Comparison of ENCODE assay signal across 17 cellular contexts in the genomic region with DNA sequence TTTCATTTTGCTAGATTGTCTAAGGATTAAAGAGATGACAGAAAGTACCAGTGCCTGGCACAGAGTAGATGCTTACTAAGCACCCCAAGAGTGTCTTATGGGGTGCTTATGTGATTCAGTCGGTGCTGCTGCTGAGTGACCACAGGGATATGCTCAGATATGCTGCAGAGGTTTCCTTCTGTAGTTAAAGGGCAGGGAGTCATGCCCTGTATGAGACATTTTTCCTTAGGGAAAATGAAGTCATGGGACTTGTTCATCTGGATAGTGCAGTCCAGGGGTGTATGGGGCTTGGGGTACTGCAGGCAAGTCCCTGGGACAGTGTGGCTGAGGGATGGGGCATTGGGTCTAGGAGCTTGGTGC. TPM values are rescaled to one million over a fixed set of nuclear protein-coding genes. Genes with fewer than 3 reads are reported as not detected.
DNase-seq lines count a peak whose midpoint lies in the region; ATAC-seq and TF ChIP-seq lines count a peak whose summit lies in the region.
"Had no signal": no experiment of that assay in that cellular context is flagged by ENCODE, and none has a peak within 500 bp of the region (broad histone marks: within the 10 kb centered on the region; RNA-seq: fewer than 3 reads in every experiment).

No MANE protein-coding gene starts in this region.

- H3K4me1 Mint-ChIP-seq in dendritic cell treated with granulocyte-macrophage colony-stimulating factor and Interleukin-4, amounts not matched to agents 40 ng/mL and 50 ng/mL, for 4 days (ENCODE audit: low read depth), result peaks cover 81% of the 10 kb centered on the region

- no peak overlapping the region for H3K4me3 Mint-ChIP-seq in dendritic cell treated with granulocyte-macrophage colony-stimulating factor and Interleukin-4, amounts not matched to agents 40 ng/mL and 50 ng/mL, for 4 days
- H3K4me3 Mint-ChIP-seq: activated T-cell treated with anti-CD3 and anti-CD28 coated beads, Interleukin-2, amount 50 U/mL, for 24 hours; stimulated activated naive CD8-positive, alpha-beta T cell treated with anti-CD3 and anti-CD28 coated beads, Interleukin-15, Interleukin-2, amounts not matched to agents 100 ng/mL and 50 ng/mL, for 24 hours had no signal

- no peaks in the 10 kb centered on the region for H3K27me3 ChIP-seq in GM23248 (replicated peaks; ENCODE audit: insufficient read depth)
- H3K27me3 ChIP-seq in Panc1 (ENCODE audit: control insufficient read depth, insufficient read depth, low read length), result no peaks in the 10 kb centered on the region
- peaks cover 21% of the 10 kb centered on the region for H3K27me3 ChIP-seq in skeletal muscle satellite cell (ENCODE audit: control insufficient read depth, insufficient read depth, low read length)
- H3K27me3 ChIP-seq: uterus had no signal

- H3K9me2 ChIP-seq in GM23248 (ENCODE audit: insufficient read depth), result no peaks in the 10 kb centered on the region

- CTCF ChIA-PET in Panc1 (lab: Charles Lee), result interaction anchor here (0.6 kb wide), 2 partner anchors 9 to 78 kb away, joined by 3 read pairs; no protein-coding TSS in a partner anchor

- POLR2A ChIA-PET in Panc1 (lab: Charles Lee), result interaction anchor here (0.6 kb wide), 1 partner anchor 9 kb away, joined by 6 read pairs; no protein-coding TSS in a partner anchor

- in situ Hi-C loops in GM23248 (cut with MboI), result no loop called here
- in situ Hi-C loops in Panc1 (cut with HindIII; ENCODE audit: low pct_unique_long_range_greater_than_20kb, low sequenced_read_pairs), result no loop called here

- no peak overlapping the region for H2AFZ ChIP-seq in GM23248

- H3K79me2 ChIP-seq in GM23248 (ENCODE audit: insufficient read depth), result no peaks in the 10 kb centered on the region

- H3K27ac Mint-ChIP-seq in dendritic cell treated with granulocyte-macrophage colony-stimulating factor and Interleukin-4, amounts not matched to agents 40 ng/mL and 50 ng/mL, for 4 days, result peak overlapping the region; percentile 95
- H3K27ac Mint-ChIP-seq: activated T-cell treated with anti-CD3 and anti-CD28 coated beads, Interleukin-2, amount 50 U/mL, for 24 hours; stimulated activated naive CD8-positive, alpha-beta T cell treated with anti-CD3 and anti-CD28 coated beads, Interleukin-15, Interleukin-2, amounts not matched to agents 100 ng/mL and 50 ng/mL, for 24 hours had no signal

- no peak for TF ChIP-seq CTCF in Panc1 (IDR thresholded peaks at IDR 0.05)

- no peaks in the 10 kb centered on the region for H4K20me1 ChIP-seq in GM23248 (ENCODE audit: insufficient read depth)

- 0% methylated on average over 1 of the region's 1 CpG for WGBS in GM23248 (ENCODE audit: low coverage in 1 of 2, low lambda C conversion rate in 2 of 2, missing lambda C conversion rate in 2 of 2), 2 experiments

- no peaks in the 10 kb centered on the region for H3K36me3 Mint-ChIP-seq in dendritic cell treated with granulocyte-macrophage colony-stimulating factor and Interleukin-4, amounts not matched to agents 40 ng/mL and 50 ng/mL, for 4 days (ENCODE audit: low read depth)

- H3F3A ChIP-seq in GM23248 (ENCODE audit: insufficient read depth), result peaks cover 32% of the 10 kb centered on the region

- peaks cover 48% of the 10 kb centered on the region for H3K4me1 ChIP-seq in GM23248 (ENCODE audit: insufficient read depth)
- H3K4me1 ChIP-seq in Panc1 (ENCODE audit: control insufficient read depth, insufficient read depth, low read length), result peaks cover 84% of the 10 kb centered on the region
- peaks cover 33% of the 10 kb centered on the region for H3K4me1 ChIP-seq in skeletal muscle satellite cell (ENCODE audit: control insufficient read depth, insufficient read depth, low read length)
- H3K4me1 ChIP-seq: uterus had no signal

- intact Hi-C loops in Panc1 (cut with micrococcal nuclease; ENCODE audit: unreplicated experiment), result no loop called here
- intact Hi-C loops in dendritic cell treated with granulocyte-macrophage colony-stimulating factor and Interleukin-4, amounts not matched to agents 40 ng/mL and 50 ng/mL, for 4 days (cut with micrococcal nuclease), result no loop called here

- no peaks in the 10 kb centered on the region for H3K9me3 Mint-ChIP-seq in dendritic cell treated with granulocyte-macrophage colony-stimulating factor and Interleukin-4, amounts not matched to agents 40 ng/mL and 50 ng/mL, for 4 days
- H3K9me3 Mint-ChIP-seq: activated T-cell treated with anti-CD3 and anti-CD28 coated beads, Interleukin-2, amount 50 U/mL, for 24 hours; CD8-positive, alpha-beta memory T cell; stimulated activated naive CD8-positive, alpha-beta T cell treated with anti-CD3 and anti-CD28 coated beads, Interleukin-15, Interleukin-2, amounts not matched to agents 100 ng/mL and 50 ng/mL, for 24 hours had no signal

- DNase-seq in GM23248 (no peak), Panc1 (ENCODE audit: low read depth, low spot score) (no peak)
- no peak for DNase-seq in activated naive CD4-positive, alpha-beta T cell treated with Interleukin-2 at 50 U/mL for 16 hours
- DNase-seq: activated CD4-positive, alpha-beta T cell treated with anti-CD3 and anti-CD28 coated beads for 48 hours; activated T-cell treated with anti-CD3 and anti-CD28 coated beads, Interleukin-2, amount 50 U/mL, for 24 hours; CD8-positive, alpha-beta memory T cell; cerebellar nuclear complex; kidney; NCI-H187; NCI-H510A; posterior cingulate gyrus; uterus had no signal

- no TSS peak for BruUV-seq in Panc1 (replicated peaks; lab: Mats Ljungman, UMichigan)

- H3K9ac ChIP-seq in GM23248 (peak overlapping the region; percentile 14), skeletal muscle satellite cell (ENCODE audit: low read depth, low read length) (no peak overlapping the region)

- H3K4me3 ChIP-seq in GM23248 (no peak overlapping the region), Panc1 (ENCODE audit: low read depth in 2 of 2, low read length in 2 of 2) (no peak overlapping the region), skeletal muscle satellite cell (ENCODE audit: low read length) (no peak overlapping the region)
- H3K4me3 ChIP-seq: uterus had no signal

- peaks cover 6% of the 10 kb centered on the region for H3K27me3 Mint-ChIP-seq in dendritic cell treated with granulocyte-macrophage colony-stimulating factor and Interleukin-4, amounts not matched to agents 40 ng/mL and 50 ng/mL, for 4 days

- H3K9me3 ChIP-seq in GM23248 (ENCODE audit: low read depth), result no peaks in the 10 kb centered on the region
- H3K9me3 ChIP-seq in Panc1 (ENCODE audit: control insufficient read depth, insufficient read depth, low read depth, low read length), result no peaks in the 10 kb centered on the region
- no peaks in the 10 kb centered on the region for H3K9me3 ChIP-seq in skeletal muscle satellite cell (replicated peaks; ENCODE audit: low read length)
- H3K9me3 ChIP-seq: uterus had no signal

- no peaks in the 10 kb centered on the region for H3K36me3 ChIP-seq in GM23248 (ENCODE audit: low read depth)
- no peaks in the 10 kb centered on the region for H3K36me3 ChIP-seq in Panc1 (ENCODE audit: control insufficient read depth, insufficient read depth, low read length)
- no peaks in the 10 kb centered on the region for H3K36me3 ChIP-seq in skeletal muscle satellite cell (ENCODE audit: insufficient read depth, low read length)
- H3K36me3 ChIP-seq: uterus had no signal

- H3K4me2 ChIP-seq in GM23248 (ENCODE audit: unreplicated experiment) (peak overlapping the region; percentile 49), skeletal muscle satellite cell (ENCODE audit: low read length) (peak overlapping the region; percentile 58)

- ATAC-seq in Panc1 (peak; percentile 7; the same call in 1 of the 2 replicates), GM21825 (IDR thresholded peaks at IDR 0.05; ENCODE audit: unreplicated experiment) (no peak)
- no peak for ATAC-seq in activated CD4-positive, CD25-positive, alpha-beta regulatory T cell treated with anti-CD3 and anti-CD28 coated beads, Interleukin-2, amount 50 U/mL, for 24 hours

- H3K27ac ChIP-seq in GM23248 (peak overlapping the region; percentile 73), Panc1 (ENCODE audit: low read length) (peak overlapping the region; percentile 86)
- H3K27ac ChIP-seq: uterus had no signal

RNA-seq across cellular contexts. Expression of a gene that starts 25.1 kb away (rescaled TPM):
- 0.97 and 4.3 TPM in 2 replicates for total RNA-seq in GM23248 (2014; rRNA removed; shearing (Covaris generic))
- 13.9 and 15.9 TPM in 2 replicates for polyA plus RNA-seq in GM23248 (2016; fragmentation: Nextera tagmentation; extraction: Ambion mirVana)
- 85.4 TPM for total RNA-seq in Panc1 (2021; ENCODE audit: unreplicated experiment)
- polyA plus RNA-seq in Panc1 (2012; ENCODE audit: insufficient read length), result 137 TPM
- total RNA-seq in skeletal muscle satellite cell (2012; rRNA removed), result 0.22 and 0.76 TPM in 2 replicates

Comparison
In these comparisons a context has a peak if more than half of its experiments do, and no peak if none do; other contexts are left out.
1. RNA of a gene that starts 25.1 kb away (total RNA-seq): 85.4 TPM in Panc1 (single experiment); 0.97 to 4.3 TPM in GM23248; every median in the first group is over 10 times any median in the second.